Comparison of ENCODE assay signal across 21 cellular contexts in the genomic region with DNA sequence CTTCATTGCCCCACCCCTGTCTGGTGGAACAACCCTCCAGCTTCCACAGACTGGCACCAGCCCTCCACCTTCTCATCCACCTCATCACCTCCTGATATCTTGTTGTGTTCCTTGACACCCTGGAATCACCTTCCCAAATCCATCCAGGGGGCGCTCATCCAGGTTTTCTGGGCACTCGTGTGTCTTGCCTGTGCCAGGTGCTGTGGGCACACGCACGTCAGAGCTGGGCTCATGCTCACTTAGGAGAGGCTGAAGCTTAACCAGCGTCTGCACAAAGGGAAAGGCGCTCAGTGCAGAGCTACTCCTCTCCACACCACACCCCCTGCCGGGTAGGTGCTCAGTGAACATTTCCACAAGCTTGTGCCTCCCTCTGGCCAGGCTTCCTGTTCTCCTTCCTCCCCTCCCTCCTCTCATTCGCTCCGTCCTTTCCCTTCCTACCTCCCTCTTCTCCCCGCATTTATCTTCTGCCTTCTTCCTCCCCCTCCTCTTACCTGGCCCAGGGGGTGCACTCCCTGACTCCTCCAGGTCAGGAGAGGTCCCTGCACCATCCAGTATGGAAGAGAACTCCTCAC. TPM values are rescaled to one million over a fixed set of nuclear protein-coding genes. Genes with fewer than 3 reads are reported as not detected.
DNase-seq lines count a peak whose midpoint lies in the region; ATAC-seq, FAIRE-seq and TF ChIP-seq lines count a peak whose summit lies in the region.
"Had no signal": no experiment of that assay in that cellular context is flagged by ENCODE, and none has a peak within 500 bp of the region (broad histone marks: within the 10 kb centered on the region; RNA-seq: fewer than 3 reads in every experiment).

No MANE protein-coding gene starts in this region.

- H3K27me3 ChIP-seq in Karpas-422 (ENCODE audit: low read length) (no peaks in the 10 kb centered on the region), K562 (ENCODE audit: control insufficient read depth in 2 of 2, insufficient read depth in 2 of 2, low read length in 2 of 2) (peaks cover 0 to 34% of the 10 kb centered on the region in 2 experiments; a peak in 2 of 5 replicates), small intestine (ENCODE audit: control insufficient read depth in 2 of 2, insufficient read depth in 2 of 2, low read length in 2 of 2) (peaks cover 5 to 21% of the 10 kb centered on the region in 2 donors)

- H3K9me3 ChIP-seq in Karpas-422 (ENCODE audit: low read length) (no peaks in the 10 kb centered on the region), K562 (replicated peaks; ENCODE audit: control insufficient read depth, insufficient read depth, low read depth, low read length) (no peaks in the 10 kb centered on the region), small intestine (ENCODE audit: control insufficient read depth, low read depth) (no peaks in the 10 kb centered on the region)
- H3K9me3 ChIP-seq: HAP-1, SJSA1, upper lobe of left lung had no signal

- POLR2A ChIA-PET in K562 (lab: Yijun Ruan, JAX): interaction anchor here (0.6 kb wide), 1 partner anchor 182 kb away, joined by 3 read pairs; no protein-coding TSS in a partner anchor
- POLR2A ChIA-PET in naive thymus-derived CD8-positive, alpha-beta T cell (lab: Charles Lee): no interaction called here

- no peak for TF ChIP-seq POLR2A in K562 (conservative IDR thresholded peaks at IDR 0.05)

- no peaks in the 10 kb centered on the region for H3K9me1 ChIP-seq in K562 (ENCODE audit: control insufficient read depth, insufficient read depth, low read length)

- H3K4me2 ChIP-seq in Karpas-422 (ENCODE audit: low read depth, low read length, poor library complexity, severe bottlenecking) (peak overlapping the region; percentile 15), K562 (ENCODE audit: insufficient read depth, low read length) (no peak overlapping the region)

- peak; percentile 20; the same call in 1 of the 3 replicates for ATAC-seq in K562
- ATAC-seq in naive thymus-derived CD8-positive, alpha-beta T cell: no peak
- ATAC-seq: activated CD4-positive, alpha-beta T cell treated with anti-CD3 and anti-CD28 coated beads for 36 hours; stimulated activated naive CD8-positive, alpha-beta T cell treated with anti-CD3 and anti-CD28 coated beads, Interleukin-15, Interleukin-2, amounts not matched to agents 100 U/mL and 50 U/mL, for 24 hours had no signal

- WGBS in K562 (ENCODE audit: insufficient coverage, low coverage, missing lambda C conversion rate): 0% methylated on average over 7 of the region's 10 CpGs
- 39 to 62% (median 42%) methylated on average over 10 of the region's 10 CpGs for WGBS in small intestine, 3 donors

- H3K4me3 Mint-ChIP-seq in naive thymus-derived CD8-positive, alpha-beta T cell: no peak overlapping the region
- H3K4me3 Mint-ChIP-seq: activated CD4-positive, alpha-beta T cell treated with anti-CD3 and anti-CD28 coated beads for 36 hours; CD8-positive, alpha-beta memory T cell had no signal

- in situ Hi-C loops in K562 (cut with MboI): no loop called here

- no peaks in the 10 kb centered on the region for H4K20me1 ChIP-seq in Karpas-422 (ENCODE audit: insufficient read depth, low read depth, low read length)
- H4K20me1 ChIP-seq in K562 (replicated peaks; ENCODE audit: control insufficient read depth, insufficient read depth, low read length): peaks cover 15% of the 10 kb centered on the region; the same call in 1 of the 2 replicates

- H3K36me3 ChIP-seq in Karpas-422 (ENCODE audit: insufficient read depth, low read length): no peaks in the 10 kb centered on the region
- no peaks in the 10 kb centered on the region for H3K36me3 ChIP-seq in K562 (ENCODE audit: control insufficient read depth, insufficient read depth, low read length)
- no peaks in the 10 kb centered on the region for H3K36me3 ChIP-seq in small intestine (ENCODE audit: control insufficient read depth in 2 of 2, insufficient read depth in 2 of 2, low read length in 2 of 2)
- H3K36me3 ChIP-seq: HAP-1, SJSA1, upper lobe of left lung had no signal

- H3K27me3 Mint-ChIP-seq in naive thymus-derived CD8-positive, alpha-beta T cell: peaks cover 6 to 54% (median 26%) of the 10 kb centered on the region in 5 donors

- H3K79me2 ChIP-seq in Karpas-422 (ENCODE audit: low read length) (no peaks in the 10 kb centered on the region), K562 (ENCODE audit: control insufficient read depth, insufficient read depth, low read length) (no peaks in the 10 kb centered on the region)

- CTCF ChIA-PET in K562 (lab: Yijun Ruan, JAX; ENCODE audit: low intra/inter-chr PET ratio): no interaction called here

- no peaks in the 10 kb centered on the region for H3K9me3 Mint-ChIP-seq in naive thymus-derived CD8-positive, alpha-beta T cell
- H3K9me3 Mint-ChIP-seq: CD8-positive, alpha-beta memory T cell; naive B cell had no signal

- H3K9me2 ChIP-seq in Karpas-422 (replicated peaks; ENCODE audit: insufficient read depth, low read length): no peaks in the 10 kb centered on the region

- BruUV-seq in K562 (replicated peaks; lab: Mats Ljungman, UMichigan): no TSS peak

- H3K4me1 ChIP-seq in Karpas-422 (ENCODE audit: low read length) (peaks cover 87% of the 10 kb centered on the region), K562 (replicated peaks in 1 of 2; ENCODE audit: control insufficient read depth in 2 of 2, insufficient read depth in 2 of 2, low read length in 2 of 2) (peaks cover 0 to 10% of the 10 kb centered on the region in 2 experiments; a peak in 2 of 5 replicates), small intestine (ENCODE audit: control insufficient read depth in 2 of 2, insufficient read depth in 1 of 2, low read depth in 1 of 2, low read length in 1 of 2) (no peaks in the 10 kb centered on the region)
- H3K4me1 ChIP-seq: HAP-1, SJSA1 had no signal

- H3K4me1 Mint-ChIP-seq in naive thymus-derived CD8-positive, alpha-beta T cell: peaks cover 0 to 2% (median 0%) of the 10 kb centered on the region in 4 donors
- H3K4me1 Mint-ChIP-seq: activated CD4-positive, alpha-beta T cell treated with anti-CD3 and anti-CD28 coated beads for 36 hours had no signal

- H3K27ac Mint-ChIP-seq in naive thymus-derived CD8-positive, alpha-beta T cell: no peak overlapping the region
- H3K27ac Mint-ChIP-seq: activated CD4-positive, alpha-beta T cell treated with anti-CD3 and anti-CD28 coated beads for 36 hours; CD8-positive, alpha-beta memory T cell had no signal

- H2AFZ ChIP-seq in Karpas-422 (ENCODE audit: low read length): no peak overlapping the region
- no peak overlapping the region for H2AFZ ChIP-seq in K562 (ENCODE audit: low read depth, low read length)

- TF ChIP-seq RAD21 in K562 (CRISPR knock-in tag; conservative IDR thresholded peaks at IDR 0.05 in 1 of 2, IDR thresholded peaks at IDR 0.05 in 1 of 2): no peak

- TF ChIP-seq CTCF in K562 (IDR thresholded peaks at IDR 0.05 in 2 of 3, conservative IDR thresholded peaks at IDR 0.05 in 1 of 3; ENCODE audit: insufficient read depth in 2 of 3, low read depth in 1 of 3, low read length in 3 of 3): 0 out of 6 replicates have a peak, but pooled peaks of 1 of the 3 experiments have one; percentile 28

- peak; percentile 36 for DNase-seq in NCI-H748 (lab: John Stamatoyannopoulos, UW; ENCODE audit: unreplicated experiment)
- DNase-seq in NCI-H748 treated with DMSO at 0.1 percent for 48 hours (lab: John Stamatoyannopoulos, UW): no peak
- no peak for DNase-seq in Karpas-422
- no peak for DNase-seq in K562 (ENCODE audit: extremely low read depth in 1 of 4, low spot score in 3 of 4)
- DNase-seq in small intestine: peak; percentile 11
- no peak for DNase-seq in naive thymus-derived CD8-positive, alpha-beta T cell
- DNase-seq in frontal cortex (ENCODE audit: low spot score in 2 of 2): no peak
- no peak for DNase-seq in globus pallidus (ENCODE audit: low spot score)
- DNase-seq: activated CD4-positive, alpha-beta T cell treated with anti-CD3 and anti-CD28 coated beads for 36 hours; activated CD8-positive, alpha-beta memory T cell treated with anti-CD3 and anti-CD28 coated beads, Interleukin-2, amount 50 U/mL, for 4 hours; activated gamma-delta T cell treated with Interleukin-2 at 50 U/mL for 16 hours; CD8-positive, alpha-beta memory T cell; naive B cell; stimulated activated naive CD8-positive, alpha-beta T cell treated with anti-CD3 and anti-CD28 coated beads, Interleukin-15, Interleukin-2, amounts not matched to agents 100 U/mL and 50 U/mL, for 24 hours; T-helper 9 cell; upper lobe of left lung had no signal

- intact Hi-C loops in K562 (cut with micrococcal nuclease): loop anchor here (5.0 kb wide), 1 partner anchor 65 kb away; no protein-coding TSS in a partner anchor

- no peak for FAIRE-seq in K562 (lab: Jason Lieb, UNC)
- FAIRE-seq in small intestine (lab: Jason Lieb, UNC): no peak
- no peak for FAIRE-seq in frontal cortex (lab: Jason Lieb, UNC)
- FAIRE-seq: colon had no signal

- H3K27ac ChIP-seq in Karpas-422 (ENCODE audit: low read length): peak overlapping the region; percentile 39; the same call in 1 of the 2 replicates
- H3K27ac ChIP-seq in K562 (ENCODE audit: extremely low read depth, low read depth, low read length): no peak overlapping the region
- no peak overlapping the region for H3K27ac ChIP-seq in small intestine (ENCODE audit: low read depth in 1 of 2, low read length in 1 of 2)
- H3K27ac ChIP-seq: epithelial cell of prostate, SJSA1, upper lobe of left lung had no signal

- TF ChIP-seq EP300 in K562 (IDR thresholded peaks at IDR 0.05; ENCODE audit: low read length): no peak

- H3K9ac ChIP-seq in Karpas-422 (ENCODE audit: low read length): peak overlapping the region; percentile 38; the same call in 1 of the 2 replicates
- H3K9ac ChIP-seq in K562 (ENCODE audit: insufficient read depth in 1 of 2, low read depth in 2 of 2, low read length in 2 of 2): no peak overlapping the region

- H3K4me3 ChIP-seq in Karpas-422 (ENCODE audit: low read length): no peak overlapping the region
- H3K4me3 ChIP-seq in K562: no peak overlapping the region
- no peak overlapping the region for H3K4me3 ChIP-seq in small intestine (ENCODE audit: low read depth in 1 of 2, low read length in 2 of 2)
- H3K4me3 ChIP-seq: HAP-1, SJSA1, upper lobe of left lung had no signal

- no peaks in the 10 kb centered on the region for H3K36me3 Mint-ChIP-seq in naive thymus-derived CD8-positive, alpha-beta T cell
- H3K36me3 Mint-ChIP-seq: CD8-positive, alpha-beta memory T cell had no signal

RNA-seq across cellular contexts. Expression of gene ADCYAP1R1, which starts 4.8 kb away (rescaled TPM):
- total RNA-seq in Karpas-422 (2014; rRNA removed; shearing (Covaris generic); ENCODE audit: low replicate concordance): 0.25 and 0.52 TPM in 2 replicates
- total RNA-seq in K562 (2011; cell fraction: chromatin; rRNA removed; ENCODE audit: low replicate concordance): not detected in 2 replicates
- 0.17 TPM in 1 of 2 replicates, not detected in the other for total RNA-seq in K562 (2011; cell fraction: nucleolus; rRNA removed)
- not detected in 2 replicates for total RNA-seq in K562 (2011; cell fraction: nucleoplasm; rRNA removed)
- not detected in 2 replicates for total RNA-seq in K562 (2014; rRNA removed)
- not detected in 2 replicates for total RNA-seq in K562 (2014; rRNA removed; fragmentation: Illumina TruSeq; extraction: Trizol)
- total RNA-seq in K562 (2015; rRNA removed; fragmentation: Illumina TruSeq; extraction: Trizol): not detected in 2 replicates
- total RNA-seq in K562 (2021): not detected in 2 replicates
- polyA plus RNA-seq in K562 (2011; rRNA removed): 0.03 TPM in 1 of 2 replicates, not detected in the other
- polyA plus RNA-seq in K562 (2011; cell fraction: cytosol; rRNA removed): not detected in 2 replicates
- 0.07 TPM in 1 of 2 replicates, not detected in the other for polyA plus RNA-seq in K562 (2011; cell fraction: nucleus; rRNA removed)
- 0.01 TPM in 1 of 2 replicates, not detected in the other for polyA plus RNA-seq in K562 (2012)
- not detected in 2 replicates for polyA plus RNA-seq in K562 (2014; fragmentation: Illumina TruSeq; extraction: Trizol)
- not detected for polyA plus RNA-seq in K562 (2014; fragmentation: Nextera tagmentation; extraction: Ambion mirVana)
- 0.07 TPM in 1 of 2 replicates, not detected in the other for polyA plus RNA-seq in K562 (2014; rRNA removed)
- not detected in 2 replicates for polyA minus RNA-seq in K562 (2011; rRNA and poly(A)+ RNA removed)
- not detected in 2 replicates for polyA minus RNA-seq in K562 (2011; cell fraction: cytosol; rRNA and poly(A)+ RNA removed)
- not detected in 2 replicates for polyA minus RNA-seq in K562 (2011; cell fraction: nucleus; rRNA and poly(A)+ RNA removed)
- 1 to 10 TPM in 1 of 3 donors, under 1 TPM in 1, not detected in 1; under 0.01 to 4.4 TPM for polyA plus RNA-seq in small intestine
- not detected for total RNA-seq in naive thymus-derived CD8-positive, alpha-beta T cell
- not detected for polyA plus RNA-seq in naive thymus-derived CD8-positive, alpha-beta T cell
- total RNA-seq in frontal cortex: 34.2 TPM
- total RNA-seq: activated CD4-positive, alpha-beta T cell treated with anti-CD3 and anti-CD28 coated beads for 36 hours; CD8-positive, alpha-beta memory T cell; glomerular endothelial cell; SJSA1 had no signal
- polyA plus RNA-seq: CD8-positive, alpha-beta memory T cell had no signal

Comparison
In these comparisons a context has a peak if more than half of its experiments do, and no peak if none do; other contexts are left out.
1. DNase-seq: peak in NCI-H748 (single experiment) and small intestine (single experiment); none in NCI-H748 treated with DMSO at 0.1 percent for 48 hours (single experiment), Karpas-422 (single experiment), K562 (0 of 4), naive thymus-derived CD8-positive, alpha-beta T cell (0 of 10), frontal cortex (0 of 2) and globus pallidus (single experiment).
2. RNA of gene ADCYAP1R1, which starts 4.8 kb away (total RNA-seq): 34.2 TPM in frontal cortex (single experiment); 0.25 to 0.52 TPM in Karpas-422, 0.17 TPM in K562 and not detected in naive thymus-derived CD8-positive, alpha-beta T cell; every median in the first group is over 10 times any median in the second.